Comparison of ENCODE assay signal across 10 cellular contexts in the genomic region with DNA sequence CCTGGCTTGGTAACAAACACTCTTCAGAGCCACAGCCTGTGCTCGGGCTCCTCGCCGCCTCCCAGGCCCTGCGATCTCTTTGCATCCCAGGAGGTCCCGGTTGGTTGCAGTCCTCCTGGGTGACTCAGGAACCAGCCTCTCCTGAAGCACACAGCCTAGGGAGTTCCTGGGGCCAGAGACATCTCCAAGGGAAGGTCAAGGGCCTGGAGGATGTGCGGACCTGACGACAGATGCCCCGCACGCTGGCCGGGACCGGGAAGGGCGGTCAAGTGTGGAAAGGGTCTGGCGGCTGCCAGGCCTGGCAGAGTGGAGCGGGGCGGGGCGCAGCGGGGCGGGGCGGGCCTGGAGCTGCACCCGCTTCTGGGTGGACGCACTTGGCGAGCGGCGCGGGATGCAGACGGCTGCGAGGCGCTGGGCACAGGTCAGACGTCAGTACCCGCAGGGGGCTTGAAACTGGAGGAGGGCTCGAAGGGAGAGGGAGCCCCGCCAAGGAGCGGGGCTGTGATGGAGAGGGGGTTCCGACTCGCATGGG. TPM values are rescaled to one million over a fixed set of nuclear protein-coding genes. Genes with fewer than 3 reads are reported as not detected.
DNase-seq lines count a peak whose midpoint lies in the region; ATAC-seq, FAIRE-seq and TF ChIP-seq lines count a peak whose summit lies in the region.
"Had no signal": no experiment of that assay in that cellular context is flagged by ENCODE, and none has a peak within 500 bp of the region (broad histone marks: within the 10 kb centered on the region; RNA-seq: fewer than 3 reads in every experiment).

No MANE protein-coding gene starts in this region.

- no peak overlapping the region for H3K27ac ChIP-seq in thoracic aorta

- H3K4me3 Mint-ChIP-seq in activated naive CD8-positive, alpha-beta T cell treated with anti-CD3 and anti-CD28 coated beads, Interleukin-2, amount 50 U/mL, for 24 hours = peak overlapping the region; percentile 28

- H3K36me3 Mint-ChIP-seq in activated naive CD8-positive, alpha-beta T cell treated with anti-CD3 and anti-CD28 coated beads, Interleukin-2, amount 50 U/mL, for 24 hours (ENCODE audit: low read depth) = no peaks in the 10 kb centered on the region

- H3K27me3 ChIP-seq in thoracic aorta (replicated peaks; ENCODE audit: insufficient read depth) = no peaks in the 10 kb centered on the region

- H3K4me1 ChIP-seq in thoracic aorta (ENCODE audit: control insufficient read depth in 1 of 2, low read depth in 2 of 2) = peaks cover 0 to 10% of the 10 kb centered on the region in 2 donors

- no peak for ATAC-seq in activated naive CD8-positive, alpha-beta T cell treated with anti-CD3 and anti-CD28 coated beads, Interleukin-2, amount 50 U/mL, for 24 hours
- peak in 1 of 2 donors; percentile 89 for ATAC-seq in left cardiac atrium
- no peak for ATAC-seq in thoracic aorta (ENCODE audit: insufficient number of reproducible peaks, low FRiP score, low read depth)

- H3K9me3 Mint-ChIP-seq in activated naive CD8-positive, alpha-beta T cell treated with anti-CD3 and anti-CD28 coated beads, Interleukin-2, amount 50 U/mL, for 24 hours = no peaks in the 10 kb centered on the region

- H3K27ac Mint-ChIP-seq in activated naive CD8-positive, alpha-beta T cell treated with anti-CD3 and anti-CD28 coated beads, Interleukin-2, amount 50 U/mL, for 24 hours = no peak overlapping the region

- FAIRE-seq in GM19239 (lab: Jason Lieb, UNC) = no peak

- H3K36me3 ChIP-seq in thoracic aorta = no peaks in the 10 kb centered on the region

- DNase-seq in activated CD8-positive, alpha-beta memory T cell treated with anti-CD3 and anti-CD28 coated beads for 24 hours = peak; percentile 58
- no peak for DNase-seq in activated CD8-positive, alpha-beta memory T cell treated with anti-CD3 and anti-CD28 coated beads, Interleukin-2, amount 50 U/mL, for 4 hours
- no peak for DNase-seq in activated naive CD8-positive, alpha-beta T cell treated with anti-CD3 and anti-CD28 coated beads, Interleukin-2, amount 50 U/mL, for 24 hours
- DNase-seq in left cardiac atrium = peak; percentile 21
- no peak for DNase-seq in thoracic aorta (ENCODE audit: low spot score)
- no peak for DNase-seq in GM19239 (ENCODE audit: insufficient read length, low spot score)
- DNase-seq in activated CD4-positive, alpha-beta T cell treated with anti-CD3 and anti-CD28 coated beads, Interleukin-2, amount 50 U/mL, for 48 hours = no peak
- no peak for DNase-seq in stimulated activated CD4-positive, alpha-beta T cell treated with anti-CD3 and anti-CD28 coated beads, Interleukin-15, amount 100 ng/mL, for 24 hours
- DNase-seq: GOT3, NCI-H82 had no signal

- peak overlapping the region; percentile 27 for H3K4me3 ChIP-seq in thoracic aorta

- H3K9me3 ChIP-seq in thoracic aorta = no peaks in the 10 kb centered on the region

- TF ChIP-seq CTCF in thoracic aorta (IDR thresholded peaks at IDR 0.05) = no peak

- H3K27me3 Mint-ChIP-seq in activated naive CD8-positive, alpha-beta T cell treated with anti-CD3 and anti-CD28 coated beads, Interleukin-2, amount 50 U/mL, for 24 hours = peaks cover 68% of the 10 kb centered on the region

- intact Hi-C loops in left cardiac atrium (cut with DNase I) = no loop called here

- H3K4me1 Mint-ChIP-seq in activated naive CD8-positive, alpha-beta T cell treated with anti-CD3 and anti-CD28 coated beads, Interleukin-2, amount 50 U/mL, for 24 hours = peaks cover 34% of the 10 kb centered on the region

RNA-seq across cellular contexts. Expression of gene PRSS3, which starts 45.0 kb away (rescaled TPM):
- not detected for total RNA-seq in left cardiac atrium
- total RNA-seq in thoracic aorta = 1 to 10 TPM in 1 of 2 donors, not detected in 1; 1.1 TPM

Comparison
In these comparisons a context has a peak if more than half of its experiments do, and no peak if none do; other contexts are left out.
1. DNase-seq: peak in activated CD8-positive, alpha-beta memory T cell treated with anti-CD3 and anti-CD28 coated beads for 24 hours (single experiment) and left cardiac atrium (single experiment); none in activated CD8-positive, alpha-beta memory T cell treated with anti-CD3 and anti-CD28 coated beads, Interleukin-2, amount 50 U/mL, for 4 hours (single experiment), activated naive CD8-positive, alpha-beta T cell treated with anti-CD3 and anti-CD28 coated beads, Interleukin-2, amount 50 U/mL, for 24 hours (single experiment), thoracic aorta (single experiment), GM19239 (single experiment), activated CD4-positive, alpha-beta T cell treated with anti-CD3 and anti-CD28 coated beads, Interleukin-2, amount 50 U/mL, for 48 hours (0 of 2) and stimulated activated CD4-positive, alpha-beta T cell treated with anti-CD3 and anti-CD28 coated beads, Interleukin-15, amount 100 ng/mL, for 24 hours (single experiment).